Comparison of ENCODE assay signal across 23 cellular contexts in genomic region chr2:140288213-140288612, GRCh38.
DNase-seq lines count a peak whose midpoint lies in the region; ATAC-seq, FAIRE-seq and TF ChIP-seq lines count a peak whose summit lies in the region.
"Had no signal": no experiment of that assay in that cellular context is flagged by ENCODE, and none has a peak within 500 bp of the region (broad histone marks: within the 10 kb centered on the region; RNA-seq: fewer than 3 reads in every experiment).

No MANE protein-coding gene starts in this region.

- intact Hi-C loops in HepG2 (cut with micrococcal nuclease; ENCODE audit: unreplicated experiment) (no loop called here), right lobe of liver (cut with DNase I) (no loop called here), right cardiac atrium (cut with DNase I) (no loop called here), breast epithelium (cut with DNase I; ENCODE audit: low total_unique reads) (no loop called here), tibial artery (cut with DNase I; ENCODE audit: low total_unique reads) (no loop called here)

- FAIRE-seq in HepG2 (lab: Jason Lieb, UNC) (no peak), TTC549 (lab: Jason Lieb, UNC) (peak; percentile 71), frontal cortex (lab: Jason Lieb, UNC) (peak; percentile 48)
- FAIRE-seq: GM12892, GM18507 had no signal

- no peak for TF ChIP-seq EP300 in HepG2 (IDR thresholded peaks at IDR 0.05; ENCODE audit: low read depth in 2 of 2, low read length in 2 of 2)
- no peak for TF ChIP-seq EP300 in HepG2 (CRISPR knock-in tag; IDR thresholded peaks at IDR 0.05; ENCODE audit: borderline replicate concordance)

- H3K4me1 ChIP-seq in HepG2 (ENCODE audit: insufficient read depth, low read length) (no peaks in the 10 kb centered on the region), right lobe of liver (no peaks in the 10 kb centered on the region), right cardiac atrium (ENCODE audit: control insufficient read depth, insufficient read depth, low read length) (no peaks in the 10 kb centered on the region), breast epithelium (no peaks in the 10 kb centered on the region), tibial artery (no peaks in the 10 kb centered on the region)
- H3K4me1 ChIP-seq: BE2C had no signal

- no TSS peak for BruUV-seq in HepG2 (replicated peaks; lab: Mats Ljungman, UMichigan)

- no peaks in the 10 kb centered on the region for H3K4me1 Mint-ChIP-seq in WTC11
- H3K4me1 Mint-ChIP-seq: CD4-positive, CD25-positive, alpha-beta regulatory T cell; CD8-positive, alpha-beta memory T cell had no signal

- H4K20me1 ChIP-seq in HepG2 (ENCODE audit: insufficient read depth, low read length): no peaks in the 10 kb centered on the region

- H3K9me3 ChIP-seq in HepG2 (ENCODE audit: low read length): no peaks in the 10 kb centered on the region
- H3K9me3 ChIP-seq in right lobe of liver: no peaks in the 10 kb centered on the region
- no peaks in the 10 kb centered on the region for H3K9me3 ChIP-seq in right cardiac atrium (ENCODE audit: control insufficient read depth, low read length)
- H3K9me3 ChIP-seq in breast epithelium: no peaks in the 10 kb centered on the region
- H3K9me3 ChIP-seq in tibial artery: no peaks in the 10 kb centered on the region
- H3K9me3 ChIP-seq: BE2C, HAP-1 had no signal

- no peak for TF ChIP-seq CTCF in HepG2 (CRISPR knock-in tag; IDR thresholded peaks at IDR 0.05)
- no peak for TF ChIP-seq CTCF in right lobe of liver (IDR thresholded peaks at IDR 0.05)
- no peak for TF ChIP-seq CTCF in WTC11 (IDR thresholded peaks at IDR 0.05)
- TF ChIP-seq CTCF in breast epithelium (IDR thresholded peaks at IDR 0.05): no peak
- no peak for TF ChIP-seq CTCF in tibial artery (IDR thresholded peaks at IDR 0.05)

- CTCF ChIA-PET in HepG2 (lab: Yijun Ruan, JAX; ENCODE audit: low intra/inter-chr PET ratio, low total read pairs) (no interaction called here), WTC11 (lab: Charles Lee) (no interaction called here)

- H3K4me3 Mint-ChIP-seq in WTC11: no peak overlapping the region
- H3K4me3 Mint-ChIP-seq: CD4-positive, CD25-positive, alpha-beta regulatory T cell; CD8-positive, alpha-beta memory T cell had no signal

- no peak overlapping the region for H3K4me2 ChIP-seq in HepG2 (ENCODE audit: low read depth, low read length)

- no peaks in the 10 kb centered on the region for H3K27me3 ChIP-seq in HepG2 (ENCODE audit: control insufficient read depth in 1 of 2, insufficient read depth in 2 of 2, low read length in 2 of 2)
- H3K27me3 ChIP-seq in right lobe of liver: no peaks in the 10 kb centered on the region
- no peaks in the 10 kb centered on the region for H3K27me3 ChIP-seq in right cardiac atrium (ENCODE audit: control insufficient read depth, insufficient read depth)
- H3K27me3 ChIP-seq in breast epithelium: no peaks in the 10 kb centered on the region
- H3K27me3 ChIP-seq in tibial artery: no peaks in the 10 kb centered on the region
- H3K27me3 ChIP-seq: BE2C had no signal

- H3K9ac ChIP-seq in HepG2 (ENCODE audit: insufficient read depth, low read depth, low read length): no peak overlapping the region

- H3K36me3 Mint-ChIP-seq in WTC11: no peaks in the 10 kb centered on the region
- H3K36me3 Mint-ChIP-seq: CD4-positive, CD25-positive, alpha-beta regulatory T cell; CD8-positive, alpha-beta memory T cell had no signal

- H3K4me3 ChIP-seq in HepG2 (replicated peaks in 1 of 3; ENCODE audit: insufficient read depth in 1 of 3, low read depth in 2 of 3, low read length in 3 of 3) (no peak overlapping the region), right lobe of liver (no peak overlapping the region), right cardiac atrium (ENCODE audit: low read length) (no peak overlapping the region), breast epithelium (no peak overlapping the region), tibial artery (no peak overlapping the region)
- H3K4me3 ChIP-seq: HAP-1 had no signal

- POLR2A ChIA-PET in HepG2 (lab: Yijun Ruan, JAX): no interaction called here
- POLR2A ChIA-PET in WTC11 (lab: Charles Lee): no interaction called here

- H3K27ac ChIP-seq in HepG2 (ENCODE audit: extremely low read length, insufficient read depth, low read length): no peak overlapping the region
- H3K27ac ChIP-seq in right lobe of liver: no peak overlapping the region
- H3K27ac ChIP-seq in right cardiac atrium (ENCODE audit: low read length): no peak overlapping the region
- H3K27ac ChIP-seq in breast epithelium: no peak overlapping the region
- H3K27ac ChIP-seq in tibial artery: no peak overlapping the region

- H3K36me3 ChIP-seq in HepG2 (replicated peaks in 1 of 2; ENCODE audit: control insufficient read depth in 1 of 2, insufficient read depth in 2 of 2, low read length in 2 of 2) (no peaks in the 10 kb centered on the region), right lobe of liver (no peaks in the 10 kb centered on the region), breast epithelium (no peaks in the 10 kb centered on the region), tibial artery (no peaks in the 10 kb centered on the region)
- H3K36me3 ChIP-seq: BE2C, HAP-1 had no signal

- TF ChIP-seq POLR2A in HepG2 (IDR thresholded peaks at IDR 0.05; ENCODE audit: insufficient read depth in 1 of 2, low read depth in 2 of 2, low read length in 2 of 2) (no peak), right lobe of liver (IDR thresholded peaks at IDR 0.05) (no peak), breast epithelium (IDR thresholded peaks at IDR 0.05) (no peak)

- no peaks in the 10 kb centered on the region for H3K27me3 Mint-ChIP-seq in WTC11 (ENCODE audit: low read depth)
- H3K27me3 Mint-ChIP-seq: CD4-positive, CD25-positive, alpha-beta regulatory T cell; CD8-positive, alpha-beta memory T cell had no signal

- no peak for TF ChIP-seq RAD21 in HepG2 (CRISPR knock-in tag; IDR thresholded peaks at IDR 0.05)

- WGBS in HepG2 (ENCODE audit: low lambda C conversion rate): 2% methylated on average over 2 of the region's 2 CpGs
- 40% methylated on average over 2 of the region's 2 CpGs for WGBS in right lobe of liver (ENCODE audit: insufficient coverage, low coverage, low lambda C conversion rate, missing lambda C conversion rate)
- 56% methylated on average over 2 of the region's 2 CpGs for WGBS in right cardiac atrium

- H3K79me2 ChIP-seq in HepG2 (ENCODE audit: insufficient read depth, low read length): no peaks in the 10 kb centered on the region

- in situ Hi-C loops in HepG2 (cut with HindIII; ENCODE audit: extremely low pct_ligation_motif_present, low pct_unique_long_range_greater_than_20kb): no loop called here

- no peak for DNase-seq in HepG2 (ENCODE audit: low spot score)
- no peak for DNase-seq in right lobe of liver
- no peak for DNase-seq in frontal cortex (ENCODE audit: low spot score in 2 of 2)
- DNase-seq in WTC11 (ENCODE audit: low spot score): no peak
- no peak for DNase-seq in right cardiac atrium
- no peak for DNase-seq in breast epithelium (ENCODE audit: low spot score in 2 of 2)
- DNase-seq in tibial artery: no peak
- DNase-seq: 8988T; ACHN; BE2C; C1 segment of cervical spinal cord; CD4-positive, CD25-positive, alpha-beta regulatory T cell; CD8-positive, alpha-beta memory T cell; COR-L47; DMS 273 treated with DMSO at 0.1 percent for 48 hours; DND-41; EL; GOT3; KBM-7 had no signal

- H2AFZ ChIP-seq in HepG2 (ENCODE audit: low read length): no peak overlapping the region

- no peak overlapping the region for H3K27ac Mint-ChIP-seq in WTC11
- H3K27ac Mint-ChIP-seq: CD4-positive, CD25-positive, alpha-beta regulatory T cell; CD8-positive, alpha-beta memory T cell had no signal

- ATAC-seq in HepG2 (no peak), right lobe of liver (no peak), WTC11 (no peak), right cardiac atrium (no peak)

- peaks cover 4% of the 10 kb centered on the region for H3K9me3 Mint-ChIP-seq in WTC11

TF ChIP-seq in HepG2, 621 proteins besides CTCF, POLR2A, EP300 and RAD21 (continues in another document):
- TF ChIP-seq, protein P1, sequence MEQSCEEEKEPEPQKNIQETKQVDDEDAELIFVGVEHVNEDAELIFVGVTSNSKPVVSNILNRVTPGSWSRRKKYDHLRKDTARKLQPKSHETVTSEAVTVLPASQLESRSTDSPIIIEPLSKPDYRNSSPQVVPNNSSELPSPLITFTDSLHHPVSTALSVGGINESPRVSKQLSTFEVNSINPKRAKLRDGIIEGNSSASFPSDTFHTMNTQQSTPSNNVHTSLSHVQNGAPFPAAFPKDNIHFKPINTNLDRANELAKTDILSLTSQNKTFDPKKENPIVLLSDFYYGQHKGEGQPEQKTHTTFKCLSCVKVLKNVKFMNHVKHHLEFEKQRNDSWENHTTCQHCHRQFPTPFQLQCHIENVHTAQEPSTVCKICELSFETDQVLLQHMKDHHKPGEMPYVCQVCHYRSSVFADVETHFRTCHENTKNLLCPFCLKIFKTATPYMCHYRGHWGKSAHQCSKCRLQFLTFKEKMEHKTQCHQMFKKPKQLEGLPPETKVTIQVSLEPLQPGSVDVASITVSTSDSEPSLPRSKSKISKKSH (CRISPR knock-in tag; IDR thresholded peaks at IDR 0.05; ENCODE audit: borderline replicate concordance): no peak
- TF ChIP-seq MAFF (IDR thresholded peaks at IDR 0.05; ENCODE audit: low read depth, low read length) (peak; percentile 92), ZSCAN20 (CRISPR knock-in tag; IDR thresholded peaks at IDR 0.05; ENCODE audit: borderline replicate concordance) (no peak)

TF ChIP-seq in WTC11, 78 proteins besides CTCF, POLR2A, EP300 and RAD21:
- TF ChIP-seq IRF2 (CRISPR knock-in tag; IDR thresholded peaks at IDR 0.05; ENCODE audit: borderline replicate concordance, low read depth): no peak
